ENCODE assay signal across 1 cellular context in the genomic region with DNA sequence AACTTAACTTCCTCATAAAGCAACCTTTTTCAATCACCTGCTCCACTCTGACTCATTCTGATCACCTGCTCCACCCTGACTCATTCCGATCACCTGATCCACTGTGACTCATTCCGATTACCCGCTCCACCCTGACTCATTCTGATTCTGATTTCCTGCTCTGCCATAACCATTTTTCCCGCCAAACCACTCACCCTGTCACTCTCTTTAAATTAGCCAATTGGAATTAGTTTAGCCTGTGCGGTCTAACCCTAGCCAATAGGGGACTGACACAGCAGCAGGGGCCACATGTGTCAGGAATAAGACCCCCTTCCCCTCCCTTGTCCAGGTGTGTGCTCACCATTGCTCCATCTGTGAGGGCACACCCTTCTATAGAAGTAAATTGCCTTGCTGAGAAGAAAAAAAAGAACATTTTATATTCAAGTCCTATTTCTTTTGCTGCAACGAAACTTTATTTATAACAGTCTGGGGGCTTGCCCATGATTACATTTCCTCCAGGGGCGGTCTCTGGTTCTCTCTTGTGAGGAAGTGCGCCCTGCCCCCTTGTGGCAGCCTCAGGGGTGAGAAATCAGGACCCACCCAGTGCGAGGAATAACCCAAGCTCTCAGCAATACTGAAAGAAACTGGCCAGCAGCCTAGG.
A peak's percentile ranks its signal among the peaks of the same experiment; 100 is the strongest.
TF ChIP-seq lines count a peak whose summit lies in the region.

No MANE protein-coding gene starts in this region.

TF ChIP-seq in K562, 482 proteins besides CTCF, POLR2A, EP300 and RAD21 (continued from another document):
- TF ChIP-seq KDM1A (IDR thresholded peaks at IDR 0.05) = 0 out of 4 replicates have a peak, but pooled peaks of 1 of the 2 experiments have one; percentile 7
